ENCODE assay signal across 11 cellular contexts in the genomic region with DNA sequence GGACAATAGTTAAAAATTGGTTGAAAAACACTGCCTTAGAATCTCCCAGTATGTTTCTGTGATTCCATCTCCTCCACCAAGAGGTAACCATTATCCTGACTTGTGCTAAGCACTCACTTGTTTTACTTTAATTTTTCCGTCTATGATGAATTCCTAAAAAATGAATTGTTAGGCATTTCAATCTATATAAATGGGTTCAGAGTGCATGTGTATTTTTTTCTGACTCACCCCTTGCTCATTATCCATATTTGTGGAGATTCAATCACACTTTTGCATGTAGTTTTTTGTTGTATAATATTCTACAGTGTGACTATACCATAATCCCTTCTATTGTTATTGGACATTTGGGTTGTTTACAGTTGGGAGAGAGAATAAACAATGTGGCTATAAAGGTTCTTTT. TPM values are rescaled to one million over a fixed set of nuclear protein-coding genes. Genes with fewer than 3 reads are reported as not detected.
DNase-seq lines count a peak whose midpoint lies in the region; ATAC-seq and TF ChIP-seq lines count a peak whose summit lies in the region.
"Had no signal": no experiment of that assay in that cellular context is flagged by ENCODE, and none has a peak within 500 bp of the region (broad histone marks: within the 10 kb centered on the region; RNA-seq: fewer than 3 reads in every experiment).

No MANE protein-coding gene starts in this region.

- no peaks in the 10 kb centered on the region for H3K27me3 Mint-ChIP-seq in activated naive CD8-positive, alpha-beta T cell treated with anti-CD3 and anti-CD28 coated beads, Interleukin-2, amount 50 U/mL, for 24 hours
- no peaks in the 10 kb centered on the region for H3K27me3 Mint-ChIP-seq in naive B cell

- TF ChIP-seq CTCF in tibial artery (IDR thresholded peaks at IDR 0.05) (no peak), lower lobe of right lung (IDR thresholded peaks at IDR 0.05) (no peak)

- intact Hi-C loops in tibial artery (cut with DNase I; ENCODE audit: low total_unique reads): loop anchor here (5.0 to 10.0 kb wide), 3 partner anchors 108 to 261 kb away; partner anchors contain the start of genes BZW1 and ORC2
- intact Hi-C loops in lower lobe of right lung (cut with DNase I): no loop called here

- H3K9ac ChIP-seq in BLaER1 treated with 17β-estradiol and CSF1 and Interleukin-3, amounts not matched to agents 10 nM and 100 nM: peak overlapping the region; percentile 85 to 97 (median 94); a peak in 12 of 22 replicates
- no peak overlapping the region for H3K9ac ChIP-seq in HUES48 (ENCODE audit: low read depth, low read length)

- peaks cover 28 to 42% (median 38%) of the 10 kb centered on the region in 10 experiments for H3K4me1 ChIP-seq in BLaER1 treated with 17β-estradiol and CSF1 and Interleukin-3, amounts not matched to agents 10 nM and 100 nM
- H3K4me1 ChIP-seq in HUES48 (ENCODE audit: control insufficient read depth, insufficient read depth, low read length) (no peaks in the 10 kb centered on the region; the same call in 1 of the 2 replicates), tibial artery (peaks cover 0 to 40% (median 21%) of the 10 kb centered on the region in 4 donors), lower lobe of right lung (peaks cover 44% of the 10 kb centered on the region)

- peaks cover 53% of the 10 kb centered on the region for H3K4me1 Mint-ChIP-seq in activated naive CD8-positive, alpha-beta T cell treated with anti-CD3 and anti-CD28 coated beads, Interleukin-2, amount 50 U/mL, for 24 hours
- peaks cover 33 to 51% (median 37%) of the 10 kb centered on the region in 3 donors for H3K4me1 Mint-ChIP-seq in naive B cell

- H3K9me3 ChIP-seq in BLaER1 treated with 17β-estradiol and CSF1 and Interleukin-3, amounts not matched to agents 10 nM and 100 nM (replicated peaks in 1 of 11): no peaks in the 10 kb centered on the region; a peak in 1 of 22 replicates
- H3K9me3 ChIP-seq in HUES48 (ENCODE audit: control insufficient read depth, insufficient read depth, low read length) (no peaks in the 10 kb centered on the region), tibial artery (no peaks in the 10 kb centered on the region), lower lobe of right lung (no peaks in the 10 kb centered on the region)

- peak overlapping the region; percentile 61 to 95 (median 82) for H3K4me2 ChIP-seq in BLaER1 treated with 17β-estradiol and CSF1 and Interleukin-3, amounts not matched to agents 10 nM and 100 nM

- peak overlapping the region; percentile 70 to 96 (median 90); a peak in 16 of 20 replicates for H3K4me3 ChIP-seq in BLaER1 treated with 17β-estradiol and CSF1 and Interleukin-3, amounts not matched to agents 10 nM and 100 nM
- 0 out of 2 replicates have a peak overlapping the region, but pooled peaks have one; percentile 96 for H3K4me3 ChIP-seq in HUES48 (ENCODE audit: low read depth, low read length)
- H3K4me3 ChIP-seq in tibial artery: peak overlapping the region in 1 of 2 donors; percentile 89
- H3K4me3 ChIP-seq in lower lobe of right lung: no peak overlapping the region

- H3K27ac ChIP-seq in BLaER1 treated with 17β-estradiol and CSF1 and Interleukin-3, amounts not matched to agents 10 nM and 100 nM: 0 out of 22 replicates have a peak overlapping the region, but pooled peaks of 1 of the 11 experiments have one; percentile 97
- no peak overlapping the region for H3K27ac ChIP-seq in HUES48 (ENCODE audit: low read depth, low read length)
- no peak overlapping the region for H3K27ac ChIP-seq in tibial artery
- no peak overlapping the region for H3K27ac ChIP-seq in lower lobe of right lung
- H3K27ac ChIP-seq: RWPE1 had no signal

- DNase-seq in activated naive CD8-positive, alpha-beta T cell treated with anti-CD3 and anti-CD28 coated beads, Interleukin-2, amount 50 U/mL, for 24 hours: no peak
- DNase-seq in naive B cell (no peak), tibial artery (no peak), Kasumi-1 (lab: John Stamatoyannopoulos, UW) (no peak), lower lobe of right lung (no peak)
- no peak for DNase-seq in stimulated activated CD4-positive, alpha-beta T cell treated with anti-CD3 and anti-CD28 coated beads, Interleukin-2, amount 100 ng/mL, for 24 hours
- DNase-seq: erythroblast, NCI-H1105 treated with DMSO at 0.1 percent for 48 hours had no signal

- peaks cover 0 to 25% (median 10%) of the 10 kb centered on the region in 11 experiments; a peak in 12 of 22 replicates for H4K20me1 ChIP-seq in BLaER1 treated with 17β-estradiol and CSF1 and Interleukin-3, amounts not matched to agents 10 nM and 100 nM

- ATAC-seq in activated naive CD8-positive, alpha-beta T cell treated with anti-CD3 and anti-CD28 coated beads, Interleukin-2, amount 50 U/mL, for 24 hours: no peak
- no peak for ATAC-seq in naive B cell (ENCODE audit: low read depth in 2 of 2)
- ATAC-seq in lower lobe of right lung: no peak

- H3K36me3 ChIP-seq in BLaER1 treated with 17β-estradiol and CSF1 and Interleukin-3, amounts not matched to agents 10 nM and 100 nM: peaks cover 0 to 3% (median 0%) of the 10 kb centered on the region in 11 experiments; a peak in 1 of 22 replicates
- H3K36me3 ChIP-seq in HUES48 (ENCODE audit: control insufficient read depth, insufficient read depth, low read length) (no peaks in the 10 kb centered on the region), tibial artery (no peaks in the 10 kb centered on the region), lower lobe of right lung (no peaks in the 10 kb centered on the region)

- H3K4me3 Mint-ChIP-seq in activated naive CD8-positive, alpha-beta T cell treated with anti-CD3 and anti-CD28 coated beads, Interleukin-2, amount 50 U/mL, for 24 hours: peak overlapping the region; percentile 89
- H3K4me3 Mint-ChIP-seq in naive B cell: peak overlapping the region; percentile 9 to 99 (median 51)

- peaks cover 3% of the 10 kb centered on the region for H3K36me3 Mint-ChIP-seq in activated naive CD8-positive, alpha-beta T cell treated with anti-CD3 and anti-CD28 coated beads, Interleukin-2, amount 50 U/mL, for 24 hours (ENCODE audit: low read depth)
- no peaks in the 10 kb centered on the region for H3K36me3 Mint-ChIP-seq in naive B cell

- H3K27me3 ChIP-seq in BLaER1 treated with 17β-estradiol and CSF1 and Interleukin-3, amounts not matched to agents 10 nM and 100 nM: no peaks in the 10 kb centered on the region
- H3K27me3 ChIP-seq in HUES48 (ENCODE audit: control insufficient read depth, insufficient read depth, low read length) (no peaks in the 10 kb centered on the region), tibial artery (no peaks in the 10 kb centered on the region), lower lobe of right lung (ENCODE audit: low read depth) (no peaks in the 10 kb centered on the region)

- H3K27ac Mint-ChIP-seq in activated naive CD8-positive, alpha-beta T cell treated with anti-CD3 and anti-CD28 coated beads, Interleukin-2, amount 50 U/mL, for 24 hours: peak overlapping the region; percentile 14
- peak overlapping the region in 2 of 6 donors; percentile 33 to 40 for H3K27ac Mint-ChIP-seq in naive B cell

- no peaks in the 10 kb centered on the region for H3K9me3 Mint-ChIP-seq in activated naive CD8-positive, alpha-beta T cell treated with anti-CD3 and anti-CD28 coated beads, Interleukin-2, amount 50 U/mL, for 24 hours
- no peaks in the 10 kb centered on the region for H3K9me3 Mint-ChIP-seq in naive B cell

RNA-seq across cellular contexts. Expression of gene NDUFB3, which starts 1.3 kb away (rescaled TPM):
- 100 to 1,000 TPM; 196 to 279 (median 251) TPM for polyA plus RNA-seq in naive B cell (ENCODE audit: low read depth in 6 of 6)
- 73.8 TPM for total RNA-seq in lower lobe of right lung

RNA-seq across cellular contexts. Expression of gene HYCC2, which starts 1.6 kb away (rescaled TPM):
- 10 to 100 TPM; 12.3 to 24.6 (median 20.5) TPM for polyA plus RNA-seq in naive B cell (ENCODE audit: low read depth in 6 of 6)
- total RNA-seq in lower lobe of right lung: 36.7 TPM

RNA-seq across cellular contexts. Expression of gene CFLAR, which starts 42.9 kb away (rescaled TPM):
- polyA plus RNA-seq in naive B cell (ENCODE audit: low read depth in 6 of 6): 10 to 100 TPM; 12.8 to 53.3 (median 46.8) TPM
- total RNA-seq in lower lobe of right lung: 345 TPM
